Comparison of ENCODE assay signal across 17 cellular contexts in genomic region chr7:108736266-108736891, GRCh38.
DNase-seq lines count a peak whose midpoint lies in the region; ATAC-seq and TF ChIP-seq lines count a peak whose summit lies in the region.
"Had no signal": no experiment of that assay in that cellular context is flagged by ENCODE, and none has a peak within 500 bp of the region (broad histone marks: within the 10 kb centered on the region; RNA-seq: fewer than 3 reads in every experiment).

No MANE protein-coding gene starts in this region.

- H3K4me1 ChIP-seq in Caco-2 (peaks cover 26% of the 10 kb centered on the region), upper lobe of left lung (no peaks in the 10 kb centered on the region)
- H3K4me1 ChIP-seq: A549 had no signal

- no peak overlapping the region for H3K27ac ChIP-seq in upper lobe of left lung
- H3K27ac ChIP-seq: 22Rv1, A549, C4-2B had no signal

- TF ChIP-seq EP300 in upper lobe of left lung (IDR thresholded peaks at IDR 0.05): no peak

- intact Hi-C loops in Caco-2 (cut with micrococcal nuclease; ENCODE audit: unreplicated experiment): loop anchor here (1.0 to 10.0 kb wide), 6 partner anchors 69 to 1938 kb away; no protein-coding TSS in a partner anchor

- H3K4me1 Mint-ChIP-seq in Caco-2 (ENCODE audit: low read depth, unreplicated experiment): peaks cover 14% of the 10 kb centered on the region

- peak overlapping the region; percentile 3 for H3K4me3 Mint-ChIP-seq in Caco-2 (ENCODE audit: unreplicated experiment)
- H3K4me3 Mint-ChIP-seq: CD4-positive, alpha-beta T cell; H9 had no signal

- H3K36me3 Mint-ChIP-seq in Caco-2 (ENCODE audit: insufficient read depth, unreplicated experiment): peaks cover 17% of the 10 kb centered on the region

- peak overlapping the region; percentile 1 for H3K27ac Mint-ChIP-seq in Caco-2 (ENCODE audit: unreplicated experiment)
- H3K27ac Mint-ChIP-seq: CD4-positive, alpha-beta T cell; H9 had no signal

- CTCF ChIA-PET in Caco-2 (lab: Charles Lee): no interaction called here

- H3K27me3 ChIP-seq in Caco-2 (replicated peaks; ENCODE audit: control insufficient read depth, insufficient read depth, low read length): no peaks in the 10 kb centered on the region
- no peaks in the 10 kb centered on the region for H3K27me3 ChIP-seq in upper lobe of left lung

- no peak for TF ChIP-seq POLR2A in upper lobe of left lung (IDR thresholded peaks at IDR 0.05)

- H3K27me3 Mint-ChIP-seq in Caco-2 (ENCODE audit: insufficient read depth, unreplicated experiment): no peaks in the 10 kb centered on the region
- H3K27me3 Mint-ChIP-seq: CD4-positive, alpha-beta T cell had no signal

- no peak for TF ChIP-seq CTCF in Caco-2 (IDR thresholded peaks at IDR 0.05; ENCODE audit: insufficient read depth in 1 of 2, low read depth in 1 of 2, low read length in 1 of 2, severe bottlenecking in 1 of 2, unreplicated experiment in 1 of 2)
- no peak for TF ChIP-seq CTCF in upper lobe of left lung (IDR thresholded peaks at IDR 0.05)

- ATAC-seq in HG03135 (IDR thresholded peaks at IDR 0.05; ENCODE audit: unreplicated experiment) (peak; percentile 12), upper lobe of left lung (ENCODE audit: low FRiP score in 2 of 2) (peak; percentile 49 to 88), HG02610 (IDR thresholded peaks at IDR 0.05; ENCODE audit: unreplicated experiment) (no peak), HG02840 (IDR thresholded peaks at IDR 0.05; ENCODE audit: low FRiP score, unreplicated experiment) (no peak)
- ATAC-seq: A549, GM12878 had no signal

- WGBS in upper lobe of left lung, 2 donors: 32 to 51% methylated on average over 2 of the region's 2 CpGs

- H3K9me3 ChIP-seq in Caco-2 (no peaks in the 10 kb centered on the region), upper lobe of left lung (no peaks in the 10 kb centered on the region)
- H3K9me3 ChIP-seq: A549 had no signal

- H3K9me3 Mint-ChIP-seq in Caco-2 (ENCODE audit: unreplicated experiment): peaks cover 20% of the 10 kb centered on the region
- H3K9me3 Mint-ChIP-seq: H9 had no signal

- POLR2A ChIA-PET in Caco-2 (lab: Charles Lee): no interaction called here

- peak in 1 of 2 experiments; percentile 41 for DNase-seq in Caco-2
- peak; percentile 54 for DNase-seq in SW480 (ENCODE audit: low spot score)
- DNase-seq in upper lobe of left lung: no peak
- DNase-seq in NCI-H2081 (lab: John Stamatoyannopoulos, UW): no peak
- DNase-seq: AML-193; CD4-positive, alpha-beta T cell; DMS153; DND-41; EL; H9 had no signal

- no peaks in the 10 kb centered on the region for H3K36me3 ChIP-seq in Caco-2 (ENCODE audit: control insufficient read depth, insufficient read depth, low read length)
- H3K36me3 ChIP-seq in upper lobe of left lung: no peaks in the 10 kb centered on the region

- H3K4me3 ChIP-seq in Caco-2 (ENCODE audit: low read depth, low read length) (no peak overlapping the region), upper lobe of left lung (no peak overlapping the region)
- H3K4me3 ChIP-seq: A549, GM12878 had no signal

- no TSS peak for BruUV-seq in Caco-2 (replicated peaks; lab: Mats Ljungman, UMichigan)

Comparison
In these comparisons a context has a peak if more than half of its experiments do, and no peak if none do; other contexts are left out.
1. ATAC-seq: peak in HG03135 (single experiment) and upper lobe of left lung (2 of 2); none in HG02610 (single experiment) and HG02840 (single experiment).